ENCODE assay signal across 13 cellular contexts in the genomic region with DNA sequence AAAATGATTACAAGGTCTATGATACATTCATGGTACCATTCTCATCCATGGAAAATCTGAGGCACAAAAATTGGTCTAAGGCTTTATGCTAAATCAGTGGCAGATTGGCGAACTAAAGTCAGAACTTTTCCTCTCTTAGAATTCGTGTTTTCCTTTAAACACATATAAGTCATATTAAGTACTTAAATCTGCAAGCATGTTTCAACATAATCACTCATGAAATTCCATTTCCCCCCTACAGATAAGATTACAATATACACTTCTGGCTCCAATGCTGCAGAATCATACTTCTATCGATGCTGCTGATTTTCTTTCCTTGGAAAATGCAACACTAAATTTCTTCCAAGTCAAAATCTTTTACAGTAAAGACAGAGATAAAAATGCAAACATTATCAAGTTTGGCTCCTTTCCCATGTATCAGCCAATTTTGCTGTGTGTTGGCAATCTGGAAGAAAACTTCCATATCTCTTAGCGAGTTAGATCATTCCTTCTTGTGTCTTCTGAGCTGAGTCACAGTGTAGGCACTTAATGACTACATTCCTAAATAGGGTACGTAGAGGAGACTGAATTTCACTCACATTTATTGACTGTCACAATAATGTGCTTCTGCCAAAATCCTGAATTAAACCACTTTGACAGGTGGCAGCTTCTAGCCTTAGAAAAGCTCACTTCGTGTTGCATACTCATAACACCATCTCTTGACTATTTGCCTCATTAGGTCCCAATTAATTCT.
DNase-seq lines count a peak whose midpoint lies in the region; FAIRE-seq and TF ChIP-seq lines count a peak whose summit lies in the region.
"Had no signal": no experiment of that assay in that cellular context is flagged by ENCODE, and none has a peak within 500 bp of the region (broad histone marks: within the 10 kb centered on the region; RNA-seq: fewer than 3 reads in every experiment).

No MANE protein-coding gene starts in this region.

- H3K4me3 ChIP-seq in AG04449 (ENCODE audit: low read depth, low read length) (no peak overlapping the region), bronchial epithelial cell (ENCODE audit: low read depth, low read length) (no peak overlapping the region), mesodermal cell (ENCODE audit: extremely low read depth, insufficient read depth, low read length, poor library complexity, severe bottlenecking) (no peak overlapping the region)

- POLR2A ChIA-PET in AG04449 (lab: Yijun Ruan, JAX): interaction anchor here (0.6 to 1.2 kb wide), 3 partner anchors 38 to 239 kb away, joined by 3 to 4 read pairs (median 3); a partner anchor contains a TSS

- peak overlapping the region; percentile 76 for H3K27ac ChIP-seq in mesodermal cell (ENCODE audit: low read depth, low read length, severe bottlenecking)

- TF ChIP-seq CTCF in AG04449 (IDR thresholded peaks at IDR 0.05; ENCODE audit: insufficient read depth, low read length, missing control alignments) (no peak), bronchial epithelial cell (IDR thresholded peaks at IDR 0.05; ENCODE audit: insufficient read depth, low read length, severe bottlenecking) (no peak)

- no peaks in the 10 kb centered on the region for H3K36me3 ChIP-seq in bronchial epithelial cell (ENCODE audit: control insufficient read depth, insufficient read depth, low read length)
- H3K36me3 ChIP-seq in mesodermal cell (ENCODE audit: control insufficient read depth, insufficient read depth, low read length): no peaks in the 10 kb centered on the region

- no peaks in the 10 kb centered on the region for H3K27me3 ChIP-seq in bronchial epithelial cell (ENCODE audit: control insufficient read depth, insufficient read depth, low read length)

- DNase-seq in AG04449 (ENCODE audit: low read depth, low spot score) (peak; percentile 81), HTR-8/SVneo (ENCODE audit: insufficient read length, low spot score) (peak; percentile 65), bronchial epithelial cell (ENCODE audit: low read depth) (peak; percentile 88), SIG-M5 (lab: John Stamatoyannopoulos, UW) (no peak), activated T-cell treated with anti-CD3 and anti-CD28 coated beads for 4 hours (no peak), NCI-H510A (lab: John Stamatoyannopoulos, UW) (no peak)
- DNase-seq in stimulated activated CD4-positive, alpha-beta T cell treated with anti-CD3 and anti-CD28 coated beads, Interleukin-15, amount 100 ng/mL, for 24 hours: no peak
- DNase-seq: CD8-positive, alpha-beta memory T cell; kidney; NCI-H2029 treated with DMSO at 0.1 percent for 48 hours; T-helper 1 cell had no signal

- 88 to 94% methylated on average over 4 to 5 of the region's 6 CpGs for WGBS in mesodermal cell (ENCODE audit: insufficient coverage in 2 of 2), 2 experiments

- CTCF ChIA-PET in AG04449 (lab: Yijun Ruan, JAX): interaction anchor here (0.9 to 1.9 kb wide), 2 partner anchors 150 to 226 kb away, joined by 3 to 6 read pairs; no protein-coding TSS in a partner anchor

- H3K4me1 ChIP-seq in mesodermal cell (ENCODE audit: control insufficient read depth, insufficient read depth, low read length, poor library complexity, severe bottlenecking): peaks cover 15% of the 10 kb centered on the region

- FAIRE-seq in HTR-8/SVneo (lab: Jason Lieb, UNC): no peak
- FAIRE-seq in bronchial epithelial cell (lab: Jason Lieb, UNC): no peak
- FAIRE-seq: colon, kidney had no signal

- no peaks in the 10 kb centered on the region for H3K9me3 ChIP-seq in mesodermal cell (ENCODE audit: control insufficient read depth, low read length)

Comparison
In these comparisons a context has a peak if more than half of its experiments do, and no peak if none do; other contexts are left out.
1. DNase-seq: peak in AG04449 (single experiment), HTR-8/SVneo (single experiment) and bronchial epithelial cell (single experiment); none in stimulated activated CD4-positive, alpha-beta T cell treated with anti-CD3 and anti-CD28 coated beads, Interleukin-15, amount 100 ng/mL, for 24 hours (single experiment), SIG-M5 (single experiment), activated T-cell treated with anti-CD3 and anti-CD28 coated beads for 4 hours (single experiment) and NCI-H510A (single experiment).